Comparison of ENCODE assay signal across 31 cellular contexts in genomic region chr1:20615946-20616345, GRCh38. TPM values are rescaled to one million over a fixed set of nuclear protein-coding genes. Genes with fewer than 3 reads are reported as not detected.
A peak's percentile ranks its signal among the peaks of the same experiment; 100 is the strongest.
DNase-seq lines count a peak whose midpoint lies in the region; ATAC-seq, FAIRE-seq and TF ChIP-seq lines count a peak whose summit lies in the region.
"Had no signal": no experiment of that assay in that cellular context is flagged by ENCODE, and none has a peak within 500 bp of the region (broad histone marks: within the 10 kb centered on the region; RNA-seq: fewer than 3 reads in every experiment).

No MANE protein-coding gene starts in this region.

- H3K4me3 ChIP-seq in H1 (ENCODE audit: extremely low read depth in 1 of 4, insufficient read depth in 2 of 4, low read depth in 3 of 4, low read length in 4 of 4) (no peak overlapping the region), neutrophil (ENCODE audit: low read depth in 1 of 2, low read length in 1 of 2) (no peak overlapping the region), A673 (ENCODE audit: low read depth, low read length, poor library complexity, severe bottlenecking) (no peak overlapping the region)
- H3K4me3 ChIP-seq: lower lobe of right lung, vagina had no signal

- WGBS in H1 (ENCODE audit: extremely low coverage in 1 of 2, insufficient coverage in 1 of 2, insufficient read length in 1 of 2, insufficient replicate concordance in 2 of 2, low coverage in 1 of 2, low lambda C conversion rate in 2 of 2, missing lambda C conversion rate in 1 of 2), 2 experiments: 87% methylated on average over 7 of the region's 7 CpGs; no CpG with 5 or more reads in 1 of the 2 experiments

- no peak overlapping the region for H2AFZ ChIP-seq in H1 (ENCODE audit: low read length)

- H3K27ac ChIP-seq in H1 (ENCODE audit: low read depth, low read length) (no peak overlapping the region), neutrophil (peak overlapping the region; percentile 36), A673 (ENCODE audit: low read depth, low read length, poor library complexity, severe bottlenecking) (no peak overlapping the region)
- H3K27ac ChIP-seq: lower lobe of right lung, vagina had no signal

- no peak for TF ChIP-seq CTCF in CD14-positive monocyte (IDR thresholded peaks at IDR 0.05)
- TF ChIP-seq CTCF in HFFc6 (IDR thresholded peaks at IDR 0.05): no peak
- no peak for TF ChIP-seq CTCF in H1 (IDR thresholded peaks at IDR 0.05; ENCODE audit: control extremely low read depth in 1 of 3, insufficient read depth in 1 of 3, low read depth in 1 of 3, low read length in 3 of 3)
- TF ChIP-seq CTCF in neutrophil (IDR thresholded peaks at IDR 0.05): no peak
- no peak for TF ChIP-seq CTCF in A673 (conservative IDR thresholded peaks at IDR 0.05; ENCODE audit: low read depth, low read length)

- H3K36me3 Mint-ChIP-seq in CD14-positive monocyte (peaks cover 69 to 93% of the 10 kb centered on the region in 2 donors), HFFc6 (ENCODE audit: low read depth) (peaks cover 13% of the 10 kb centered on the region)
- H3K36me3 Mint-ChIP-seq: activated naive CD8-positive, alpha-beta T cell treated with anti-CD3 and anti-CD28 coated beads, Interleukin-2, amount 10 ng/mL, durations not matched to agents 7 days and 5 days; CD4-positive, CD25-positive, alpha-beta regulatory T cell; IgD-negative memory B cell; natural killer cell treated with Interleukin-12 subunit alpha and Interleukin-12 subunit beta and Interleukin-15 and Interleukin-18, amount 100 ng/mL, for 72 hours had no signal

- H3K4me1 Mint-ChIP-seq in CD14-positive monocyte (no peaks in the 10 kb centered on the region), HFFc6 (ENCODE audit: low read depth) (peaks cover 61% of the 10 kb centered on the region)
- H3K4me1 Mint-ChIP-seq: activated naive CD8-positive, alpha-beta T cell treated with anti-CD3 and anti-CD28 coated beads, Interleukin-2, amount 10 ng/mL, durations not matched to agents 7 days and 5 days had no signal

- no peak overlapping the region for H3K23ac ChIP-seq in H1 (ENCODE audit: insufficient read length)

- H2AK5ac ChIP-seq in H1 (ENCODE audit: low read depth, low read length): no peak overlapping the region

- CTCF ChIA-PET in H1 (lab: Charles Lee; ENCODE audit: partially characterized antibody) (interaction anchor here (0.9 to 1.5 kb wide), 2 partner anchors 14 to 17 kb away, joined by 3 to 5 read pairs; partner anchors contain the start of gene PINK1), A673 (lab: Charles Lee) (no interaction called here)

- peak overlapping the region in 4 of 7 donors; percentile 11 to 72 (median 64) for H3K27ac Mint-ChIP-seq in CD14-positive monocyte
- peak overlapping the region; percentile 47; the same call in 1 of the 2 replicates for H3K27ac Mint-ChIP-seq in HFFc6
- H3K27ac Mint-ChIP-seq: activated CD8-positive, alpha-beta T cell treated with anti-CD3 and anti-CD28 coated beads for 36 hours; activated naive CD8-positive, alpha-beta T cell treated with anti-CD3 and anti-CD28 coated beads, Interleukin-2, amount 10 ng/mL, durations not matched to agents 7 days and 5 days; CD4-positive, CD25-positive, alpha-beta regulatory T cell; IgD-negative memory B cell; natural killer cell treated with Interleukin-12 subunit alpha and Interleukin-12 subunit beta and Interleukin-15 and Interleukin-18, amount 100 ng/mL, for 72 hours had no signal

- H4K20me1 ChIP-seq in H1 (replicated peaks in 1 of 2; ENCODE audit: control insufficient read depth in 1 of 2, insufficient read depth in 2 of 2, low read length in 2 of 2): no peaks in the 10 kb centered on the region

- no peak overlapping the region for H3K56ac ChIP-seq in H1 (replicated peaks; ENCODE audit: insufficient read length, low read depth, low read length)

- H2BK15ac ChIP-seq in H1 (ENCODE audit: low read length): no peak overlapping the region

- no peaks in the 10 kb centered on the region for H3K23me2 ChIP-seq in H1 (ENCODE audit: low read depth, low read length)

- H4K91ac ChIP-seq in H1 (replicated peaks; ENCODE audit: insufficient read length, low read length): no peak overlapping the region

- POLR2A ChIA-PET in H1 (lab: Charles Lee; ENCODE audit: partially characterized antibody) (no interaction called here), A673 (lab: Charles Lee; ENCODE audit: low non-redundant PET) (no interaction called here)

- H3K9me3 Mint-ChIP-seq in CD14-positive monocyte: no peaks in the 10 kb centered on the region
- no peaks in the 10 kb centered on the region for H3K9me3 Mint-ChIP-seq in HFFc6
- H3K9me3 Mint-ChIP-seq: activated CD8-positive, alpha-beta T cell treated with anti-CD3 and anti-CD28 coated beads for 36 hours; activated naive CD8-positive, alpha-beta T cell treated with anti-CD3 and anti-CD28 coated beads, Interleukin-2, amount 10 ng/mL, durations not matched to agents 7 days and 5 days; natural killer cell treated with Interleukin-12 subunit alpha and Interleukin-12 subunit beta and Interleukin-15 and Interleukin-18, amount 100 ng/mL, for 72 hours had no signal

- no peak overlapping the region for H3K14ac ChIP-seq in H1 (ENCODE audit: insufficient read length)

- H2BK5ac ChIP-seq in H1 (ENCODE audit: low read depth, low read length): no peak overlapping the region

- TF ChIP-seq RAD21 in H1 (IDR thresholded peaks at IDR 0.05 in 1 of 2, conservative IDR thresholded peaks at IDR 0.05 in 1 of 2; ENCODE audit: low read depth in 2 of 2, low read length in 2 of 2): no peak

- no peak for FAIRE-seq in H1 (lab: Jason Lieb, UNC)
- FAIRE-seq: GM12891, kidney, TTC549 had no signal

- H3K27me3 ChIP-seq in H1 (replicated peaks in 1 of 4; ENCODE audit: control insufficient read depth in 3 of 4, extremely low read depth in 1 of 4, insufficient read depth in 3 of 4, low read length in 3 of 4) (no peaks in the 10 kb centered on the region), neutrophil (no peaks in the 10 kb centered on the region), A673 (replicated peaks; ENCODE audit: insufficient read depth, low read depth, low read length, poor library complexity) (no peaks in the 10 kb centered on the region)
- H3K27me3 ChIP-seq: vagina had no signal

- no peak for TF ChIP-seq POLR2A in H1 (IDR thresholded peaks at IDR 0.05; ENCODE audit: control extremely low read depth in 1 of 2, low read depth in 2 of 2, low read length in 2 of 2)

- H3K9ac ChIP-seq in H1 (replicated peaks in 1 of 4; ENCODE audit: extremely low read depth in 1 of 4, low read depth in 3 of 4, low read length in 3 of 4): no peak overlapping the region

- H3K79me2 ChIP-seq in H1 (ENCODE audit: control insufficient read depth in 1 of 2, insufficient read depth in 2 of 2, low read length in 2 of 2): no peaks in the 10 kb centered on the region

- H4K8ac ChIP-seq in H1 (ENCODE audit: extremely low read depth, insufficient read depth, low read length): no peak overlapping the region

- no peak overlapping the region for H3K4ac ChIP-seq in H1 (replicated peaks; ENCODE audit: insufficient read length, low read depth, low read length)

- no peak overlapping the region for H4K5ac ChIP-seq in H1 (ENCODE audit: insufficient read length, low read depth, low read length)

- H3K4me3 Mint-ChIP-seq in CD14-positive monocyte (no peak overlapping the region), HFFc6 (peak overlapping the region; percentile 71; the same call in 1 of the 2 replicates)
- H3K4me3 Mint-ChIP-seq: activated CD8-positive, alpha-beta T cell treated with anti-CD3 and anti-CD28 coated beads for 36 hours; activated naive CD8-positive, alpha-beta T cell treated with anti-CD3 and anti-CD28 coated beads, Interleukin-2, amount 10 ng/mL, durations not matched to agents 7 days and 5 days; CD4-positive, CD25-positive, alpha-beta regulatory T cell; IgD-negative memory B cell; natural killer cell treated with Interleukin-12 subunit alpha and Interleukin-12 subunit beta and Interleukin-15 and Interleukin-18, amount 100 ng/mL, for 72 hours had no signal

- TF ChIP-seq EP300 in H1 (IDR thresholded peaks at IDR 0.05; ENCODE audit: borderline replicate concordance in 1 of 2, low read depth in 2 of 2, low read length in 2 of 2): no peak

- no peak overlapping the region for H2BK12ac ChIP-seq in H1 (ENCODE audit: low read depth, low read length)

- no peaks in the 10 kb centered on the region for H3K79me1 ChIP-seq in H1 (ENCODE audit: low read depth, low read length)

- ATAC-seq in GM19467 (IDR thresholded peaks at IDR 0.05; ENCODE audit: unreplicated experiment) (no peak), HG02840 (IDR thresholded peaks at IDR 0.05; ENCODE audit: low FRiP score, unreplicated experiment) (no peak)
- ATAC-seq: activated CD8-positive, alpha-beta T cell treated with anti-CD3 and anti-CD28 coated beads for 36 hours; lower lobe of right lung; natural killer cell treated with Interleukin-12 subunit alpha and Interleukin-12 subunit beta and Interleukin-15 and Interleukin-18, amount 100 ng/mL, for 72 hours; stimulated activated naive CD8-positive, alpha-beta T cell treated with anti-CD3 and anti-CD28 coated beads, Interleukin-15, Interleukin-2, amounts not matched to agents 100 U/mL and 50 U/mL, for 24 hours had no signal

- peak overlapping the region; percentile 61; the same call in 1 of the 2 replicates for H2BK20ac ChIP-seq in H1 (ENCODE audit: low read length)

- H3K27me3 Mint-ChIP-seq in CD14-positive monocyte (ENCODE audit: low read depth in 3 of 3) (no peaks in the 10 kb centered on the region), HFFc6 (ENCODE audit: insufficient read depth) (peaks cover 3% of the 10 kb centered on the region; the same call in 1 of the 2 replicates)
- H3K27me3 Mint-ChIP-seq: activated CD8-positive, alpha-beta T cell treated with anti-CD3 and anti-CD28 coated beads for 36 hours; activated naive CD8-positive, alpha-beta T cell treated with anti-CD3 and anti-CD28 coated beads, Interleukin-2, amount 10 ng/mL, durations not matched to agents 7 days and 5 days had no signal

- H3K4me1 ChIP-seq in H1 (replicated peaks in 1 of 4; ENCODE audit: control insufficient read depth in 3 of 4, insufficient read depth in 4 of 4, low read length in 3 of 4) (peaks cover 0 to 5% (median under 1%) of the 10 kb centered on the region in 4 experiments; a peak in 3 of 7 replicates), neutrophil (ENCODE audit: control insufficient read depth in 1 of 2, insufficient read depth in 1 of 2, low read depth in 1 of 2, low read length in 1 of 2) (no peaks in the 10 kb centered on the region), A673 (ENCODE audit: insufficient read depth, low read length, poor library complexity, severe bottlenecking) (no peaks in the 10 kb centered on the region)
- H3K4me1 ChIP-seq: lower lobe of right lung had no signal

- H3K9me3 ChIP-seq in H1 (ENCODE audit: insufficient read depth in 2 of 2, low read depth in 1 of 2, low read length in 1 of 2) (no peaks in the 10 kb centered on the region), neutrophil (no peaks in the 10 kb centered on the region), A673 (ENCODE audit: low read depth, low read length, poor library complexity, severe bottlenecking) (no peaks in the 10 kb centered on the region)
- H3K9me3 ChIP-seq: lower lobe of right lung, thoracic aorta, vagina had no signal

- H3K36me3 ChIP-seq in H1 (ENCODE audit: control insufficient read depth in 2 of 4, insufficient read depth in 4 of 4, low read length in 3 of 4) (no peaks in the 10 kb centered on the region), neutrophil (peaks cover 98% of the 10 kb centered on the region), A673 (ENCODE audit: insufficient read depth, low read length, poor library complexity, severe bottlenecking) (no peaks in the 10 kb centered on the region)
- H3K36me3 ChIP-seq: lower lobe of right lung, thoracic aorta, vagina had no signal

- DNase-seq in CD14-positive monocyte (ENCODE audit: low spot score) (no peak), HFFc6 (no peak), H1 (ENCODE audit: low read depth in 1 of 2, low spot score in 2 of 2) (no peak), DMS114 treated with DMSO at 0.1 percent for 48 hours (lab: John Stamatoyannopoulos, UW; ENCODE audit: unreplicated experiment) (no peak), A673 (ENCODE audit: low spot score) (no peak)
- DNase-seq: activated CD4-positive, alpha-beta T cell treated with anti-CD3 and anti-CD28 coated beads for 1 hour; activated CD8-positive, alpha-beta T cell treated with anti-CD3 and anti-CD28 coated beads for 36 hours; activated effector memory CD4-positive, alpha-beta T cell treated with anti-CD3 and anti-CD28 coated beads, Interleukin-2, amount 50 U/mL, for 16 hours; activated naive CD8-positive, alpha-beta T cell treated with anti-CD3 and anti-CD28 coated beads, Interleukin-2, amount 10 ng/mL, durations not matched to agents 7 days and 5 days; CD4-positive, CD25-positive, alpha-beta regulatory T cell; glutamatergic neuron; GOT3; kidney; lower lobe of right lung; NCI-H1417; NCI-H2029 treated with DMSO at 0.1 percent for 48 hours; NCI-H2227 treated with DMSO at 0.1 percent for 48 hours; NCI-H774; stimulated activated naive CD8-positive, alpha-beta T cell treated with anti-CD3 and anti-CD28 coated beads, Interleukin-15, Interleukin-2, amounts not matched to agents 100 U/mL and 50 U/mL, for 24 hours had no signal

- no peak overlapping the region for H3K4me2 ChIP-seq in H1 (ENCODE audit: insufficient read depth in 1 of 2, low read depth in 2 of 2, low read length in 2 of 2)

- no peak overlapping the region for H3K18ac ChIP-seq in H1 (ENCODE audit: extremely low read depth, low read length)

- no peak overlapping the region for H2BK120ac ChIP-seq in H1 (replicated peaks; ENCODE audit: low read depth, low read length)

- BruUV-seq in A673 (replicated peaks; lab: Mats Ljungman, UMichigan): no TSS peak

- intact Hi-C loops in CD14-positive monocyte (cut with micrococcal nuclease) (no loop called here), A673 (cut with micrococcal nuclease; ENCODE audit: unreplicated experiment) (no loop called here)

RNA-seq across cellular contexts. Expression of gene PINK1, which starts 17.3 kb away (rescaled TPM):
- polyA plus RNA-seq in CD14-positive monocyte (10 to 100 TPM; 24.0 to 32.7 TPM), H1 (2011; rRNA removed) (16.1 and 21.0 TPM in 2 replicates)
- 100 to 1,000 TPM in 3 of 6 experiments, 10 to 100 TPM in 3; 89.9 to 134 (median 99.1) TPM for total RNA-seq in HFFc6 (2021; fragmentation: NEBNext Ultra II Directional; extraction: Animal tissue kit (Norgen Biotek cat#: 25700))
- 19.3 and 20.5 TPM in 2 replicates for total RNA-seq in H1 (2021; fragmentation: NEBNext Ultra II Directional; extraction: Animal tissue kit (Norgen Biotek cat#: 25700))
- 24.1 TPM for polyA plus RNA-seq in H1 (2011; cell fraction: cytosol; rRNA removed)
- 18.1 TPM for polyA plus RNA-seq in H1 (2011; cell fraction: nucleus; rRNA removed)
- polyA plus RNA-seq in H1 (2012, experiment 1 of 2): 13.9 to 22.3 TPM (median 20.0 TPM) in 4 replicates
- 14.5 TPM for polyA plus RNA-seq in H1 (2012, experiment 2 of 2)
- polyA plus RNA-seq in H1 (2013, experiment 1 of 2): 12.1 TPM
- polyA plus RNA-seq in H1 (2013, experiment 2 of 2): 12.0 TPM
- 8.6 and 13.2 TPM in 2 replicates for polyA minus RNA-seq in H1 (2011; rRNA and poly(A)+ RNA removed)
- 7.8 TPM for polyA minus RNA-seq in H1 (2011; cell fraction: cytosol; rRNA and poly(A)+ RNA removed)
- polyA minus RNA-seq in H1 (2011; cell fraction: nucleus; rRNA and poly(A)+ RNA removed): 5.9 TPM
- 7.2 and 13.3 TPM in 2 replicates for total RNA-seq in A673 (2021)

RNA-seq across cellular contexts. Expression of gene CDA, which starts 27.0 kb away (rescaled TPM):
- polyA plus RNA-seq in CD14-positive monocyte: 100 to 1,000 TPM; 217 to 348 TPM
- 10 to 100 TPM in 4 of 6 experiments, 1 to 10 TPM in 2; 6.7 to 15.4 (median 13.3) TPM for total RNA-seq in HFFc6 (2021; fragmentation: NEBNext Ultra II Directional; extraction: Animal tissue kit (Norgen Biotek cat#: 25700))
- 3.3 and 4.4 TPM in 2 replicates for total RNA-seq in H1 (2021; fragmentation: NEBNext Ultra II Directional; extraction: Animal tissue kit (Norgen Biotek cat#: 25700))
- polyA plus RNA-seq in H1 (2011; rRNA removed): 11.3 TPM in 2 replicates
- 7.0 TPM for polyA plus RNA-seq in H1 (2011; cell fraction: cytosol; rRNA removed)
- 5.3 TPM for polyA plus RNA-seq in H1 (2011; cell fraction: nucleus; rRNA removed)
- polyA plus RNA-seq in H1 (2012, experiment 1 of 2): 4.4 to 10.1 TPM (median 7.1 TPM) in 4 replicates
- polyA plus RNA-seq in H1 (2012, experiment 2 of 2): 7.0 TPM
- polyA plus RNA-seq in H1 (2013, experiment 1 of 2): 7.4 TPM
- 7.4 TPM for polyA plus RNA-seq in H1 (2013, experiment 2 of 2)
- 3.0 and 3.9 TPM in 2 replicates for polyA minus RNA-seq in H1 (2011; rRNA and poly(A)+ RNA removed)
- 4.9 TPM for polyA minus RNA-seq in H1 (2011; cell fraction: cytosol; rRNA and poly(A)+ RNA removed)
- polyA minus RNA-seq in H1 (2011; cell fraction: nucleus; rRNA and poly(A)+ RNA removed): 2.2 TPM
- not detected in 2 replicates for total RNA-seq in A673 (2021)
- total RNA-seq: activated CD8-positive, alpha-beta T cell treated with anti-CD3 and anti-CD28 coated beads for 36 hours; activated naive CD8-positive, alpha-beta T cell treated with anti-CD3 and anti-CD28 coated beads, Interleukin-2, amount 10 ng/mL, durations not matched to agents 7 days and 5 days; CD4-positive, CD25-positive, alpha-beta regulatory T cell; chondrocyte; natural killer cell treated with Interleukin-12 subunit alpha and Interleukin-12 subunit beta and Interleukin-15 and Interleukin-18, amount 100 ng/mL, for 72 hours; SK-MEL-5; T-helper 1 cell treated with Interleukin-12 subunit alpha and Interleukin-12 subunit beta and Interleukin-4 antibody, amounts not matched to agents 30 ng/mL and 1 ng/mL, for 36 hours had no signal

RNA-seq across cellular contexts. Expression of gene DDOST, which starts 45.2 kb away (rescaled TPM):
- polyA plus RNA-seq in CD14-positive monocyte (100 to 1,000 TPM; 241 to 245 TPM), H1 (2011; rRNA removed) (300 and 336 TPM in 2 replicates)
- 100 to 1,000 TPM; 266 to 291 (median 281) TPM for total RNA-seq in HFFc6 (2021; fragmentation: NEBNext Ultra II Directional; extraction: Animal tissue kit (Norgen Biotek cat#: 25700))
- total RNA-seq in H1 (2021; fragmentation: NEBNext Ultra II Directional; extraction: Animal tissue kit (Norgen Biotek cat#: 25700)): 253 and 260 TPM in 2 replicates
- polyA plus RNA-seq in H1 (2011; cell fraction: cytosol; rRNA removed): 310 TPM
- polyA plus RNA-seq in H1 (2011; cell fraction: nucleus; rRNA removed): 218 TPM
- 199 to 273 TPM (median 262 TPM) in 4 replicates for polyA plus RNA-seq in H1 (2012, experiment 1 of 2)
- 359 TPM for polyA plus RNA-seq in H1 (2012, experiment 2 of 2)
- 314 TPM for polyA plus RNA-seq in H1 (2013, experiment 1 of 2)
- polyA plus RNA-seq in H1 (2013, experiment 2 of 2): 341 TPM
- 272 and 301 TPM in 2 replicates for polyA minus RNA-seq in H1 (2011; rRNA and poly(A)+ RNA removed)
- polyA minus RNA-seq in H1 (2011; cell fraction: cytosol; rRNA and poly(A)+ RNA removed): 158 TPM
- 100 TPM for polyA minus RNA-seq in H1 (2011; cell fraction: nucleus; rRNA and poly(A)+ RNA removed)
- 230 and 238 TPM in 2 replicates for total RNA-seq in A673 (2021)
